Comparison of ENCODE assay signal across 19 cellular contexts in the genomic region with DNA sequence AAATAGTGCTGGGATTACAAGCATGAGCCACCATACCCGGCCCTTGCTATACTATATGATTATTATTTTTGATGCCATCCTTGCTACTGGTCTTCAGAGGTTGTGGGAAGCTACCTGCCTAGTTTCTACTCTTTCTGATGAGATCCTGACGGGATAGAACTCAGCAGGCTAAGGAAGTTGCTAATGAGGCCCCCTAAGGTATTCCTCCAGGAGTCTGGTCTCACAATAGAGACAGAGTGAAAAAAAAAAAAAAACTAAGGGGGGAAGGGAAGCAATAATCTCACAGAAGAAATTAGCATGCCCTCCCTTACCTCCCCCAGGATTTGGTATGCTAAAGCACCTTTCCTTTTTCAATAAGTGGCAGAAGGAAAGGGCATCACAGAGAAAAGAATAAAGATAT. TPM values are rescaled to one million over a fixed set of nuclear protein-coding genes. Genes with fewer than 3 reads are reported as not detected.
DNase-seq lines count a peak whose midpoint lies in the region; ATAC-seq and TF ChIP-seq lines count a peak whose summit lies in the region.
"Had no signal": no experiment of that assay in that cellular context is flagged by ENCODE, and none has a peak within 500 bp of the region (broad histone marks: within the 10 kb centered on the region; RNA-seq: fewer than 3 reads in every experiment).

No MANE protein-coding gene starts in this region.

- peak overlapping the region; percentile 24; the same call in 1 of the 3 replicates for H3K4me3 Mint-ChIP-seq in GM23338
- peak overlapping the region; percentile 35 for H3K4me3 Mint-ChIP-seq in WTC11
- no peak overlapping the region for H3K4me3 Mint-ChIP-seq in nephron progenitor cell
- H3K4me3 Mint-ChIP-seq: CD4-positive, alpha-beta T cell had no signal

- peak overlapping the region; percentile 69 for H3K4me2 ChIP-seq in GM23338
- H3K4me2 ChIP-seq: KMS-11 had no signal

- H3K36me3 Mint-ChIP-seq in GM23338 (ENCODE audit: low read depth): peaks cover 92% of the 10 kb centered on the region
- peaks cover 57% of the 10 kb centered on the region for H3K36me3 Mint-ChIP-seq in WTC11
- peaks cover 72% of the 10 kb centered on the region for H3K36me3 Mint-ChIP-seq in nephron progenitor cell (ENCODE audit: low read depth)

- H3K4me3 ChIP-seq in GM23338 (peak overlapping the region; percentile 24), iPS DF 6.9 (ENCODE audit: low read length) (no peak overlapping the region), upper lobe of left lung (no peak overlapping the region)
- H3K4me3 ChIP-seq: SK-N-MC had no signal

- H3K36me3 ChIP-seq in GM23338 (ENCODE audit: insufficient read depth): peaks cover 21% of the 10 kb centered on the region
- peaks cover 8% of the 10 kb centered on the region; the same call in 1 of the 2 replicates for H3K36me3 ChIP-seq in iPS DF 6.9 (ENCODE audit: control insufficient read depth, insufficient read depth, low read length)
- peaks cover 5 to 87% (median 55%) of the 10 kb centered on the region in 4 donors for H3K36me3 ChIP-seq in upper lobe of left lung

- H3K9me3 ChIP-seq in iPS DF 6.9 (ENCODE audit: control insufficient read depth, insufficient read depth, low read length) (no peaks in the 10 kb centered on the region), upper lobe of left lung (no peaks in the 10 kb centered on the region)

- no peaks in the 10 kb centered on the region for H4K20me1 ChIP-seq in GM23338 (replicated peaks; ENCODE audit: insufficient read depth)

- no peak for TF ChIP-seq EP300 in upper lobe of left lung (IDR thresholded peaks at IDR 0.05)

- no peak overlapping the region for H2AFZ ChIP-seq in GM23338

- ATAC-seq in GM23338: peak; percentile 83
- peak; percentile 79 for ATAC-seq in WTC11
- ATAC-seq in upper lobe of left lung (ENCODE audit: low FRiP score in 2 of 2): no peak
- no peak for ATAC-seq in sciatic nerve
- ATAC-seq: HCT116 had no signal

- POLR2A ChIA-PET in WTC11 (lab: Charles Lee): interaction anchor here (0.5 to 1.1 kb wide), 4 partner anchors 16 to 379 kb away, joined by 3 to 6 read pairs (median 4); partner anchors contain the start of gene INTS3

- no peak for TF ChIP-seq CTCF in GM23338 (conservative IDR thresholded peaks at IDR 0.05; ENCODE audit: low read depth in 2 of 2)
- TF ChIP-seq CTCF in WTC11 (IDR thresholded peaks at IDR 0.05): no peak
- no peak for TF ChIP-seq CTCF in nephron progenitor cell (IDR thresholded peaks at IDR 0.05)
- no peak for TF ChIP-seq CTCF in upper lobe of left lung (IDR thresholded peaks at IDR 0.05)
- no peak for TF ChIP-seq CTCF in GM10266 (IDR thresholded peaks at IDR 0.05; ENCODE audit: control insufficient read depth, insufficient read depth, low read depth, missing control alignments)

- peaks cover 29% of the 10 kb centered on the region for H3F3A ChIP-seq in GM23338 (replicated peaks; ENCODE audit: low read depth)

- H3K4me1 ChIP-seq in GM23338 (ENCODE audit: insufficient read depth) (peaks cover 69% of the 10 kb centered on the region), iPS DF 6.9 (ENCODE audit: control insufficient read depth, insufficient read depth, low read length) (peaks cover 3% of the 10 kb centered on the region; the same call in 1 of the 2 replicates), upper lobe of left lung (peaks cover 21 to 26% (median 24%) of the 10 kb centered on the region in 4 donors)

- TF ChIP-seq POLR2A in upper lobe of left lung (IDR thresholded peaks at IDR 0.05): no peak

- peak; percentile 93 for DNase-seq in GM23338 (ENCODE audit: low spot score)
- peak; percentile 16 for DNase-seq in WTC11 (ENCODE audit: low spot score)
- DNase-seq in iPS DF 6.9 (ENCODE audit: low read depth, low spot score): peak; percentile 60
- DNase-seq in nephron progenitor cell: no peak
- DNase-seq in upper lobe of left lung: no peak
- DNase-seq in GM10266 (ENCODE audit: extremely low spot score): no peak
- DNase-seq in sciatic nerve (ENCODE audit: low spot score): no peak
- DNase-seq in NCI-H1694 (lab: John Stamatoyannopoulos, UW): no peak
- DNase-seq: CD4-positive, alpha-beta T cell; MV-4-11; NCI-H187; NCI-H2107; NCI-H510A; NCI-H774; OCI-M1; SHP77 had no signal

- H3K27ac ChIP-seq in GM23338 (ENCODE audit: low read depth) (peak overlapping the region; percentile 93), iPS DF 6.9 (ENCODE audit: low read length) (no peak overlapping the region), upper lobe of left lung (peak overlapping the region in 1 of 4 donors; percentile 40)
- H3K27ac ChIP-seq: KMS-11, SK-N-MC had no signal

- H3K27me3 Mint-ChIP-seq in GM23338 (ENCODE audit: insufficient read depth, low read depth, poor library complexity) (peaks cover 2% of the 10 kb centered on the region), WTC11 (ENCODE audit: low read depth) (no peaks in the 10 kb centered on the region), nephron progenitor cell (ENCODE audit: low read depth, poor library complexity) (no peaks in the 10 kb centered on the region)
- H3K27me3 Mint-ChIP-seq: CD4-positive, alpha-beta T cell had no signal

- peaks cover 15% of the 10 kb centered on the region for H3K79me2 ChIP-seq in GM23338 (replicated peaks; ENCODE audit: insufficient read depth)

- WGBS in iPS DF 6.9 (ENCODE audit: insufficient coverage, insufficient read length): no CpG with 5 or more reads among the region's 2 CpGs
- 94 to 96% methylated on average over 2 of the region's 2 CpGs for WGBS in upper lobe of left lung, 2 donors

- H3K27me3 ChIP-seq in GM23338 (ENCODE audit: insufficient read depth) (no peaks in the 10 kb centered on the region), iPS DF 6.9 (ENCODE audit: control insufficient read depth, insufficient read depth, low read length) (no peaks in the 10 kb centered on the region), upper lobe of left lung (no peaks in the 10 kb centered on the region)

- H3K9me3 Mint-ChIP-seq in GM23338: no peaks in the 10 kb centered on the region
- H3K9me3 Mint-ChIP-seq in WTC11: no peaks in the 10 kb centered on the region
- no peaks in the 10 kb centered on the region for H3K9me3 Mint-ChIP-seq in nephron progenitor cell
- H3K9me3 Mint-ChIP-seq: CD4-positive, alpha-beta T cell had no signal

- CTCF ChIA-PET in WTC11 (lab: Charles Lee): interaction anchor here (0.8 to 1.3 kb wide), 6 partner anchors 17 to 220 kb away, joined by 3 to 12 read pairs (median 6); partner anchors contain the start of genes INTS3, NPR1 and S100A13

- no peaks in the 10 kb centered on the region for H3K9me2 ChIP-seq in GM23338 (ENCODE audit: insufficient read depth)

- H3K27ac Mint-ChIP-seq in GM23338: peak overlapping the region; percentile 98
- H3K27ac Mint-ChIP-seq in WTC11: peak overlapping the region; percentile 99
- H3K27ac Mint-ChIP-seq in nephron progenitor cell: peak overlapping the region; percentile 78
- H3K27ac Mint-ChIP-seq: CD4-positive, alpha-beta T cell had no signal

- H3K4me1 Mint-ChIP-seq in GM23338: peaks cover 83% of the 10 kb centered on the region
- H3K4me1 Mint-ChIP-seq in WTC11: peaks cover 90% of the 10 kb centered on the region
- peaks cover 23% of the 10 kb centered on the region for H3K4me1 Mint-ChIP-seq in nephron progenitor cell

- intact Hi-C loops in sciatic nerve (cut with DNase I): no loop called here

TF ChIP-seq in GM23338, 12 proteins besides CTCF, POLR2A, EP300 and RAD21 (continues in another document):
- TF ChIP-seq EZH2phosphoT487 (IDR thresholded peaks at IDR 0.05; ENCODE audit: unreplicated experiment) (no peak), POLR2AphosphoS5 (IDR thresholded peaks at IDR 0.05; ENCODE audit: low read depth) (0 out of 2 replicates have a peak, but pooled peaks have one; percentile 37), ZNF114 (CRISPR knock-in tag; IDR thresholded peaks at IDR 0.05) (no peak), CREB1 (CRISPR knock-in tag; IDR thresholded peaks at IDR 0.05; ENCODE audit: low read depth) (peak; percentile 42; the same call in 1 of the 2 replicates)

TF ChIP-seq in WTC11, 78 proteins besides CTCF, POLR2A, EP300 and RAD21 (continues in another document):
- TF ChIP-seq EMX1 (CRISPR knock-in tag; IDR thresholded peaks at IDR 0.05) (no peak), TEAD1 (CRISPR knock-in tag; IDR thresholded peaks at IDR 0.05) (0 out of 2 replicates have a peak, but pooled peaks have one; percentile 20), ZNF416 (CRISPR knock-in tag; IDR thresholded peaks at IDR 0.05) (no peak), FOXK1 (CRISPR knock-in tag; IDR thresholded peaks at IDR 0.05) (no peak), NFYB (CRISPR knock-in tag; conservative IDR thresholded peaks at IDR 0.05; ENCODE audit: low read depth) (no peak)
- TF ChIP-seq, protein P1, sequence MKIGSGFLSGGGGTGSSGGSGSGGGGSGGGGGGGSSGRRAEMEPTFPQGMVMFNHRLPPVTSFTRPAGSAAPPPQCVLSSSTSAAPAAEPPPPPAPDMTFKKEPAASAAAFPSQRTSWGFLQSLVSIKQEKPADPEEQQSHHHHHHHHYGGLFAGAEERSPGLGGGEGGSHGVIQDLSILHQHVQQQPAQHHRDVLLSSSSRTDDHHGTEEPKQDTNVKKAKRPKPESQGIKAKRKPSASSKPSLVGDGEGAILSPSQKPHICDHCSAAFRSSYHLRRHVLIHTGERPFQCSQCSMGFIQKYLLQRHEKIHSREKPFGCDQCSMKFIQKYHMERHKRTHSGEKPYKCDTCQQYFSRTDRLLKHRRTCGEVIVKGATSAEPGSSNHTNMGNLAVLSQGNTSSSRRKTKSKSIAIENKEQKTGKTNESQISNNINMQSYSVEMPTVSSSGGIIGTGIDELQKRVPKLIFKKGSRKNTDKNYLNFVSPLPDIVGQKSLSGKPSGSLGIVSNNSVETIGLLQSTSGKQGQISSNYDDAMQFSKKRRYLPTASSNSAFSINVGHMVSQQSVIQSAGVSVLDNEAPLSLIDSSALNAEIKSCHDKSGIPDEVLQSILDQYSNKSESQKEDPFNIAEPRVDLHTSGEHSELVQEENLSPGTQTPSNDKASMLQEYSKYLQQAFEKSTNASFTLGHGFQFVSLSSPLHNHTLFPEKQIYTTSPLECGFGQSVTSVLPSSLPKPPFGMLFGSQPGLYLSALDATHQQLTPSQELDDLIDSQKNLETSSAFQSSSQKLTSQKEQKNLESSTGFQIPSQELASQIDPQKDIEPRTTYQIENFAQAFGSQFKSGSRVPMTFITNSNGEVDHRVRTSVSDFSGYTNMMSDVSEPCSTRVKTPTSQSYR (CRISPR knock-in tag; IDR thresholded peaks at IDR 0.05): peak; percentile 25; the same call in 1 of the 2 replicates

RNA-seq across cellular contexts. Expression of gene INTS3, which starts 17.6 kb away (rescaled TPM):
- 51.3 and 51.5 TPM in 2 replicates for total RNA-seq in GM23338 (2014; rRNA removed; shearing (Covaris generic))
- 21.5 and 22.7 TPM in 2 replicates for polyA plus RNA-seq in GM23338 (2016; fragmentation: Nextera tagmentation; extraction: Ambion mirVana)
- total RNA-seq in WTC11 (2021) (66.8 to 71.3 TPM (median 70.5 TPM) in 3 replicates), upper lobe of left lung (100 to 1,000 TPM in 1 of 6 donors, 10 to 100 TPM in 5; 58.2 to 159 (median 63.1) TPM), sciatic nerve (72.4 TPM)

RNA-seq across cellular contexts. Expression of gene SLC27A3, which starts 29.8 kb away (rescaled TPM):
- 18.8 and 24.2 TPM in 2 replicates for total RNA-seq in GM23338 (2014; rRNA removed; shearing (Covaris generic))
- polyA plus RNA-seq in GM23338 (2016; fragmentation: Nextera tagmentation; extraction: Ambion mirVana): 26.3 and 27.1 TPM in 2 replicates
- total RNA-seq in WTC11 (2021): 36.3 to 38.9 TPM (median 36.9 TPM) in 3 replicates
- total RNA-seq in upper lobe of left lung: 100 to 1,000 TPM in 5 of 6 donors, 10 to 100 TPM in 1; 92.8 to 272 (median 167) TPM
- total RNA-seq in sciatic nerve: 38.0 TPM

Comparison
In these comparisons a context has a peak if more than half of its experiments do, and no peak if none do; other contexts are left out.
1. ATAC-seq: peak in GM23338 (single experiment) and WTC11 (single experiment); none in upper lobe of left lung (0 of 2) and sciatic nerve (single experiment).
2. DNase-seq: peak in GM23338 (single experiment), WTC11 (single experiment) and iPS DF 6.9 (single experiment); none in nephron progenitor cell (single experiment), upper lobe of left lung (0 of 2), GM10266 (single experiment), sciatic nerve (single experiment) and NCI-H1694 (single experiment).
3. Peak in every context shown above with its lines, with median percentiles within 50 percentile points of each other: H3K27ac Mint-ChIP-seq.